33 cellular contexts compared by ENCODE assay signal in genomic region chr1:8164670-8165069, GRCh38.
"Had no signal": no experiment of that assay in that cellular context is flagged by ENCODE, and none has a peak within 500 bp of the region (broad histone marks: within the 10 kb centered on the region; RNA-seq: fewer than 3 reads in every experiment).

No MANE protein-coding gene starts in this region.

- H3K27ac ChIP-seq: adrenal gland, body of pancreas, breast epithelium, VCaP had no signal

- FAIRE-seq: astrocyte, RCC 7860 had no signal

- H3K36me3 ChIP-seq: adrenal gland, breast epithelium had no signal

- ATAC-seq: activated naive CD4-positive, alpha-beta T cell treated with anti-CD3 and anti-CD28 coated beads, Interleukin-2, amount 50 U/mL, for 72 hours; activated T-cell treated with anti-CD3 and anti-CD28 coated beads, Interleukin-2, amount 50 U/mL, for 4 hours; body of pancreas; PC-3 had no signal

- DNase-seq: activated B cell treated with CpG ODN at 0.5 μM for 24 hours; activated CD4-positive, alpha-beta memory T cell treated with anti-CD3 and anti-CD28 coated beads for 36 hours; activated CD4-positive, alpha-beta T cell treated with anti-CD3 and anti-CD28 coated beads for 4 hours; activated CD4-positive, alpha-beta T cell treated with anti-CD3 and anti-CD28 coated beads, Interleukin-2, amount 50 U/mL, for 1 hour; activated CD4-positive, CD25-positive, alpha-beta regulatory T cell treated with anti-CD3 and anti-CD28 coated beads, Interleukin-2, amount 50 U/mL, for 72 hours; activated CD8-positive, alpha-beta memory T cell treated with anti-CD3 and anti-CD28 coated beads, Interleukin-2, amount 50 U/mL, for 4 hours; activated gamma-delta T cell treated with Interleukin-2 at 50 U/mL for 16 hours; activated naive CD4-positive, alpha-beta T cell treated with anti-CD3 and anti-CD28 coated beads for 36 hours; activated T-cell treated with anti-CD3 and anti-CD28 coated beads for 4 hours; activated T-cell treated with anti-CD3 and anti-CD28 coated beads, Interleukin-2, amount 50 U/mL, for 4 hours; adrenal gland; body of pancreas; NCI-H1048; NCI-H1105 treated with DMSO at 0.1 percent for 48 hours; NCI-H1436; NCI-H1694; NCI-H1930; NCI-H2081 treated with DMSO at 0.1 percent for 48 hours; NCI-H226; NCI-H446 treated with DMSO at 0.1 percent for 48 hours; NCI-H524 treated with DMSO at 0.1 percent for 48 hours; NK-92 treated with Interleukin-12 subunit alpha and Interleukin-12 subunit beta, amount 100 ng/mL, for 24 hours; PC-3; Right ventricle myocardium superior; SW 1271; T-helper 1 cell; T-helper 2 cell; T-helper 9 cell had no signal

- H3K27me3 ChIP-seq: adrenal gland, body of pancreas, breast epithelium had no signal

- H3K9me3 ChIP-seq: adrenal gland, body of pancreas, breast epithelium had no signal

- H3K4me3 ChIP-seq: adrenal gland, body of pancreas, breast epithelium had no signal
